8 cellular contexts compared by ENCODE assay signal in the genomic region with DNA sequence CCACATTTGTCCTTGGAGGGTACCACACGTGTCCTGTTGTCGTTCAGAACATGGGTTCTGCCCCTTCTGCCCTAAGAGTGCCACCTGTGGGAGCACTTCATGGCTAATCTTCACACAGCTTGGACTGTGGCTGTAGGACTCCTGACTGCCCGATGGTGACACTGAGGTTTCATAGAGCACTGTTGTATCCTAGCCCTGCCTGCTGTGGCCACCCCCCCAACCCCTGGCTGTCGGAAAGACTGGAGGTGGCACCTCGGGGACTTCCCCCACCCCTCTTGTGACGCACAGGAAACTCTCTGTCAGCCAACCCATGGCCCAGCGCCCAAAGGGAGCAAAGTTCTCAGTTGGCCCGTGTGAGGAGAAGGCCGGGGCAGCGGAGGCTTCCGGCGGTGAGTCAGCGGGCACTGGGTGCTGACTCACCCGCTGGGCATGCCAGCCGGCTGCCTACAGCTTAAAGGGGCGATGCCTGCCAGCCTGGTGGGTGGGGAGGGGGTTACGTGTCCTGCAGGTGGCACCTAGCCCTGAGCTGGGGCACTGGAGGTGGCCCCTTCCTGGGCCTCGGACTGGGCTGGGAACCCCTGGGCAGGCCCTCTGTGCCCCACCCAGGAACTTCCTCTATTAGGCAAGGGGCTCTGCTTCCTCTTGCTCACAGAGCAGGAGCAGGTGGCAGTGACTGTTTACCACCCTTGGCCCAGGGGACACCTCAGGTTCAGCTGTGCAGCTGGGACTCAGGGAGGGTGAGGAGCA. TPM values are rescaled to one million over a fixed set of nuclear protein-coding genes. Genes with fewer than 3 reads are reported as not detected.
DNase-seq lines count a peak whose midpoint lies in the region; ATAC-seq and TF ChIP-seq lines count a peak whose summit lies in the region.

No MANE protein-coding gene starts in this region.

- H3K36me3 ChIP-seq in BE2C: no peaks in the 10 kb centered on the region

- H3K27ac ChIP-seq in dorsolateral prefrontal cortex: peak overlapping the region in 58 of 59 donors; percentile 23 to 94 (median 79)

- no peak for TF ChIP-seq CTCF in GM10266 (IDR thresholded peaks at IDR 0.05; ENCODE audit: control insufficient read depth, insufficient read depth, low read depth, missing control alignments)
- TF ChIP-seq CTCF in dorsolateral prefrontal cortex (IDR thresholded peaks at IDR 0.05 in 54 of 56, conservative IDR thresholded peaks at IDR 0.05 in 2 of 56; ENCODE audit: low read depth in 1 of 56, partially characterized antibody in 56 of 56): peak in 7 of 56 donors; percentile 3 to 31 (median 12)
- no peak for TF ChIP-seq CTCF in BE2C (IDR thresholded peaks at IDR 0.05; ENCODE audit: low read depth, low read length)

- peak; percentile 40 for ATAC-seq in HG02759 (IDR thresholded peaks at IDR 0.05; ENCODE audit: unreplicated experiment)

- intact Hi-C loops in dorsolateral prefrontal cortex (cut with DNase I): loop anchor here in 1 of 2 donors (5.0 to 10.0 kb wide), 3 partner anchors 34 to 227 kb away; partner anchors contain the start of gene TMEM11

- H3K9me3 ChIP-seq in mononuclear cell (ENCODE audit: low read depth, low read length) (no peaks in the 10 kb centered on the region), BE2C (no peaks in the 10 kb centered on the region)

- H3K4me1 ChIP-seq in mononuclear cell (ENCODE audit: insufficient read depth, low read length) (peaks cover 63% of the 10 kb centered on the region), BE2C (no peaks in the 10 kb centered on the region; the same call in 1 of the 2 replicates)

- DNase-seq in GM10266 (ENCODE audit: extremely low spot score) (peak; percentile 74), NCI-H226 (peak; percentile 98), dorsolateral prefrontal cortex (peak in 8 of 10 donors; percentile 61 to 94 (median 86)), BE2C (no peak)
- peak; percentile 96 to 98 for DNase-seq in activated CD4-positive, alpha-beta T cell treated with anti-CD3 and anti-CD28 coated beads, Interleukin-2, amount 50 U/mL, for 48 hours
- peak; percentile 98 for DNase-seq in stimulated activated CD8-positive, alpha-beta memory T cell treated with anti-CD3 and anti-CD28 coated beads, Interleukin-4, amount 100 ng/mL, for 48 hours

- peak overlapping the region in 57 of 59 donors; percentile 16 to 99 (median 86) for H3K4me3 ChIP-seq in dorsolateral prefrontal cortex
- H3K4me3 ChIP-seq in mononuclear cell (ENCODE audit: low read length): peak overlapping the region; percentile 86
- H3K4me3 ChIP-seq in BE2C (ENCODE audit: low read depth, low read length): no peak overlapping the region

- H3K27me3 ChIP-seq in dorsolateral prefrontal cortex: peaks cover 0 to 13% (median 0%) of the 10 kb centered on the region in 45 donors
- H3K27me3 ChIP-seq in mononuclear cell (ENCODE audit: insufficient read depth, low read length): no peaks in the 10 kb centered on the region
- H3K27me3 ChIP-seq in BE2C: no peaks in the 10 kb centered on the region

RNA-seq across cellular contexts. Expression of gene MAP2K3, which starts 3.4 kb away (rescaled TPM):
- 10 to 100 TPM in 119 of 120 experiments, 1 to 10 TPM in 1; 9.6 to 38.2 (median 18.5) TPM for total RNA-seq in dorsolateral prefrontal cortex
- 57.4 TPM for total RNA-seq in mononuclear cell
- 15.8 TPM for polyA plus RNA-seq in BE2C (2012; ENCODE audit: insufficient read depth, insufficient read length, low read depth)

RNA-seq across cellular contexts. Expression of gene NATD1, which starts 34.7 kb away (rescaled TPM):
- total RNA-seq in dorsolateral prefrontal cortex (10 to 100 TPM in 14 of 120 experiments, 1 to 10 TPM in 106; 5.2 to 13.5 (median 7.6) TPM), mononuclear cell (3.3 TPM)
- polyA plus RNA-seq in BE2C (2012; ENCODE audit: insufficient read depth, insufficient read length, low read depth): 0.59 TPM
